1 cellular context compared by ENCODE assay signal in the genomic region with DNA sequence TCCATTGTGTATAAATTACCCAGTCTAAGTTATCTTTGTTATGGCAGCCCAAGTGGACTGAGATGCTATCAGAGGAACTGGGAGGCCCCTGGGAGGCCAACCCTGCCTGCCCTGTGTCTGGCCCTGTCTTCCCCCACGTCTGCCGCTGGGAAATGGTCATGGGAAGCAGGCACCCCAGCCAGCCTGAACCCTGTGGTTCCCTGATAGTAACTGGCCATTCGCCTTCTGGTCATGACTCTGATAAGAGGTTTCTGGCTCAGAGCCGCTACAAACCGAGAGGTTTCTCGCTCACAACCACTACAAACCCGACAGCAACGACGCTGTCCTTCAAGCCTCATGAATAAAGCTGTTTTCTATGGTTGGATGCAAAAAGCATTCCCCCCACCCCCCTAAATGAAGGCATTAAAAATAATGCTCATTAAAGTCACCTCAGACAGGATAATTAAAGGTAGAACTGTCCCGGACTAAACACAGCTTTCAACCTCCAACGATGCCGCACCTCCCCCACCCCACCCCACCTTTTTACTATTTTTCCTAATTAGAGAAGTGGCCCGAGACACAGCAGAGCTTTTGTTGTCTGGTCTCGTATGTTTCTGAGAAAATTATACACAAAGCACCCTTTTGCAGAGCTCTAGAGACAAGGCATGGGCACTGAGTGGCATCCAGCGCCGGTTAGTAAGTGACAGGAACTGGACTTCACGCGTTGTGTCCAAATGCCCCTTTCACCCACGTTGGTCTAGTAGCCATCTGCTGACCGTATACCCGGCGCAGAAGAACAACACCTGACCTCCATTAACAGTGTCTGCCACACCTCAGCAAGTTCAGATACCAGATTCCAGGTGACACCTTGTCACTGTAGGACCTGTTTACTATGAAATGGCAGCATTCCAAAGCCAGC.
TF ChIP-seq lines count a peak whose summit lies in the region.

No MANE protein-coding gene starts in this region.

TF ChIP-seq in K562, 482 proteins besides CTCF, POLR2A, EP300 and RAD21 (continued from another document and continues in another):
- TF ChIP-seq, protein P1, sequence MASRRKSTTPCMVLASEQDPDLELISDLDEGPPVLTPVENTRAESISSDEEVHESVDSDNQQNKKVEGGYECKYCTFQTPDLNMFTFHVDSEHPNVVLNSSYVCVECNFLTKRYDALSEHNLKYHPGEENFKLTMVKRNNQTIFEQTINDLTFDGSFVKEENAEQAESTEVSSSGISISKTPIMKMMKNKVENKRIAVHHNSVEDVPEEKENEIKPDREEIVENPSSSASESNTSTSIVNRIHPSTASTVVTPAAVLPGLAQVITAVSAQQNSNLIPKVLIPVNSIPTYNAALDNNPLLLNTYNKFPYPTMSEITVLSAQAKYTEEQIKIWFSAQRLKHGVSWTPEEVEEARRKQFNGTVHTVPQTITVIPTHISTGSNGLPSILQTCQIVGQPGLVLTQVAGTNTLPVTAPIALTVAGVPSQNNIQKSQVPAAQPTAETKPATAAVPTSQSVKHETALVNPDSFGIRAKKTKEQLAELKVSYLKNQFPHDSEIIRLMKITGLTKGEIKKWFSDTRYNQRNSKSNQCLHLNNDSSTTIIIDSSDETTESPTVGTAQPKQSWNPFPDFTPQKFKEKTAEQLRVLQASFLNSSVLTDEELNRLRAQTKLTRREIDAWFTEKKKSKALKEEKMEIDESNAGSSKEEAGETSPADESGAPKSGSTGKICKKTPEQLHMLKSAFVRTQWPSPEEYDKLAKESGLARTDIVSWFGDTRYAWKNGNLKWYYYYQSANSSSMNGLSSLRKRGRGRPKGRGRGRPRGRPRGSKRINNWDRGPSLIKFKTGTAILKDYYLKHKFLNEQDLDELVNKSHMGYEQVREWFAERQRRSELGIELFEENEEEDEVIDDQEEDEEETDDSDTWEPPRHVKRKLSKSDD (conservative IDR thresholded peaks at IDR 0.05; ENCODE audit: low read length), result no peak
- TF ChIP-seq KDM2B (CRISPR knock-in tag; IDR thresholded peaks at IDR 0.05), result no peak
- TF ChIP-seq, protein P2, sequence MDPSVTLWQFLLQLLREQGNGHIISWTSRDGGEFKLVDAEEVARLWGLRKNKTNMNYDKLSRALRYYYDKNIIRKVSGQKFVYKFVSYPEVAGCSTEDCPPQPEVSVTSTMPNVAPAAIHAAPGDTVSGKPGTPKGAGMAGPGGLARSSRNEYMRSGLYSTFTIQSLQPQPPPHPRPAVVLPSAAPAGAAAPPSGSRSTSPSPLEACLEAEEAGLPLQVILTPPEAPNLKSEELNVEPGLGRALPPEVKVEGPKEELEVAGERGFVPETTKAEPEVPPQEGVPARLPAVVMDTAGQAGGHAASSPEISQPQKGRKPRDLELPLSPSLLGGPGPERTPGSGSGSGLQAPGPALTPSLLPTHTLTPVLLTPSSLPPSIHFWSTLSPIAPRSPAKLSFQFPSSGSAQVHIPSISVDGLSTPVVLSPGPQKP (CRISPR knock-in tag; IDR thresholded peaks at IDR 0.05), result no peak
- peak; percentile 98 for TF ChIP-seq KLF16 (IDR thresholded peaks at IDR 0.05)
- peak; percentile 80; the same call in 1 of the 2 replicates for TF ChIP-seq ESRRA (IDR thresholded peaks at IDR 0.05; ENCODE audit: borderline replicate concordance, low read depth)
- peak; percentile 97 for TF ChIP-seq CC2D1A (IDR thresholded peaks at IDR 0.05)
- TF ChIP-seq NFE2 (IDR thresholded peaks at IDR 0.05; ENCODE audit: low read depth), result peak; percentile 48; the same call in 1 of the 2 replicates
- peak; percentile 86 to 94 for TF ChIP-seq ARNT (IDR thresholded peaks at IDR 0.05)
- TF ChIP-seq SRF (CRISPR knock-in tag; IDR thresholded peaks at IDR 0.05), result no peak
- no peak for TF ChIP-seq PRPF4 (IDR thresholded peaks at IDR 0.05; ENCODE audit: insufficient read depth, low read depth, low read length, poor library complexity, severe bottlenecking)
- TF ChIP-seq MED1 (CRISPR knock-in tag; IDR thresholded peaks at IDR 0.05; ENCODE audit: borderline replicate concordance), result no peak
- peak; percentile 84 for TF ChIP-seq TOE1 (IDR thresholded peaks at IDR 0.05; ENCODE audit: borderline replicate concordance)
- TF ChIP-seq TOE1 (CRISPR knock-in tag; IDR thresholded peaks at IDR 0.05; ENCODE audit: borderline replicate concordance, low read depth), result no peak
- TF ChIP-seq, protein P3, sequence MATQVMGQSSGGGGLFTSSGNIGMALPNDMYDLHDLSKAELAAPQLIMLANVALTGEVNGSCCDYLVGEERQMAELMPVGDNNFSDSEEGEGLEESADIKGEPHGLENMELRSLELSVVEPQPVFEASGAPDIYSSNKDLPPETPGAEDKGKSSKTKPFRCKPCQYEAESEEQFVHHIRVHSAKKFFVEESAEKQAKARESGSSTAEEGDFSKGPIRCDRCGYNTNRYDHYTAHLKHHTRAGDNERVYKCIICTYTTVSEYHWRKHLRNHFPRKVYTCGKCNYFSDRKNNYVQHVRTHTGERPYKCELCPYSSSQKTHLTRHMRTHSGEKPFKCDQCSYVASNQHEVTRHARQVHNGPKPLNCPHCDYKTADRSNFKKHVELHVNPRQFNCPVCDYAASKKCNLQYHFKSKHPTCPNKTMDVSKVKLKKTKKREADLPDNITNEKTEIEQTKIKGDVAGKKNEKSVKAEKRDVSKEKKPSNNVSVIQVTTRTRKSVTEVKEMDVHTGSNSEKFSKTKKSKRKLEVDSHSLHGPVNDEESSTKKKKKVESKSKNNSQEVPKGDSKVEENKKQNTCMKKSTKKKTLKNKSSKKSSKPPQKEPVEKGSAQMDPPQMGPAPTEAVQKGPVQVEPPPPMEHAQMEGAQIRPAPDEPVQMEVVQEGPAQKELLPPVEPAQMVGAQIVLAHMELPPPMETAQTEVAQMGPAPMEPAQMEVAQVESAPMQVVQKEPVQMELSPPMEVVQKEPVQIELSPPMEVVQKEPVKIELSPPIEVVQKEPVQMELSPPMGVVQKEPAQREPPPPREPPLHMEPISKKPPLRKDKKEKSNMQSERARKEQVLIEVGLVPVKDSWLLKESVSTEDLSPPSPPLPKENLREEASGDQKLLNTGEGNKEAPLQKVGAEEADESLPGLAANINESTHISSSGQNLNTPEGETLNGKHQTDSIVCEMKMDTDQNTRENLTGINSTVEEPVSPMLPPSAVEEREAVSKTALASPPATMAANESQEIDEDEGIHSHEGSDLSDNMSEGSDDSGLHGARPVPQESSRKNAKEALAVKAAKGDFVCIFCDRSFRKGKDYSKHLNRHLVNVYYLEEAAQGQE (CRISPR knock-in tag; IDR thresholded peaks at IDR 0.05; ENCODE audit: low read depth), result no peak
- TF ChIP-seq, protein P4, sequence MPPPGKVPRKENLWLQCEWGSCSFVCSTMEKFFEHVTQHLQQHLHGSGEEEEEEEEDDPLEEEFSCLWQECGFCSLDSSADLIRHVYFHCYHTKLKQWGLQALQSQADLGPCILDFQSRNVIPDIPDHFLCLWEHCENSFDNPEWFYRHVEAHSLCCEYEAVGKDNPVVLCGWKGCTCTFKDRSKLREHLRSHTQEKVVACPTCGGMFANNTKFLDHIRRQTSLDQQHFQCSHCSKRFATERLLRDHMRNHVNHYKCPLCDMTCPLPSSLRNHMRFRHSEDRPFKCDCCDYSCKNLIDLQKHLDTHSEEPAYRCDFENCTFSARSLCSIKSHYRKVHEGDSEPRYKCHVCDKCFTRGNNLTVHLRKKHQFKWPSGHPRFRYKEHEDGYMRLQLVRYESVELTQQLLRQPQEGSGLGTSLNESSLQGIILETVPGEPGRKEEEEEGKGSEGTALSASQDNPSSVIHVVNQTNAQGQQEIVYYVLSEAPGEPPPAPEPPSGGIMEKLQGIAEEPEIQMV (tag; conservative IDR thresholded peaks at IDR 0.05; ENCODE audit: low read depth), result no peak
- no peak for TF ChIP-seq ZNF23 (CRISPR knock-in tag; IDR thresholded peaks at IDR 0.05)
- TF ChIP-seq, protein P5, sequence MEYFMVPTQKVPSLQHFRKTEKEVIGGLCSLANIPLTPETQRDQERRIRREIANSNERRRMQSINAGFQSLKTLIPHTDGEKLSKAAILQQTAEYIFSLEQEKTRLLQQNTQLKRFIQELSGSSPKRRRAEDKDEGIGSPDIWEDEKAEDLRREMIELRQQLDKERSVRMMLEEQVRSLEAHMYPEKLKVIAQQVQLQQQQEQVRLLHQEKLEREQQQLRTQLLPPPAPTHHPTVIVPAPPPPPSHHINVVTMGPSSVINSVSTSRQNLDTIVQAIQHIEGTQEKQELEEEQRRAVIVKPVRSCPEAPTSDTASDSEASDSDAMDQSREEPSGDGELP (CRISPR knock-in tag; IDR thresholded peaks at IDR 0.05; ENCODE audit: borderline replicate concordance), result peak; percentile 81; the same call in 1 of the 2 replicates
- no peak for TF ChIP-seq TFAM (CRISPR knock-in tag; conservative IDR thresholded peaks at IDR 0.05)
- TF ChIP-seq CBX8 (IDR thresholded peaks at IDR 0.05; ENCODE audit: borderline replicate concordance, extremely low read depth, low read depth, low read length, poor library complexity, severe bottlenecking), result no peak
- no peak for TF ChIP-seq SAFB (IDR thresholded peaks at IDR 0.05; ENCODE audit: borderline replicate concordance, low read depth, low read length)
- TF ChIP-seq NFATC3 (IDR thresholded peaks at IDR 0.05), result peak; percentile 68; the same call in 1 of the 2 replicates
- no peak for TF ChIP-seq ZNF445 (CRISPR knock-in tag; IDR thresholded peaks at IDR 0.05; ENCODE audit: low read depth)
- TF ChIP-seq NR1H2 (CRISPR knock-in tag; IDR thresholded peaks at IDR 0.05), result no peak
- TF ChIP-seq BHLHE40 (IDR thresholded peaks at IDR 0.05; ENCODE audit: low read length), result peak; percentile 74
- TF ChIP-seq, protein P6, sequence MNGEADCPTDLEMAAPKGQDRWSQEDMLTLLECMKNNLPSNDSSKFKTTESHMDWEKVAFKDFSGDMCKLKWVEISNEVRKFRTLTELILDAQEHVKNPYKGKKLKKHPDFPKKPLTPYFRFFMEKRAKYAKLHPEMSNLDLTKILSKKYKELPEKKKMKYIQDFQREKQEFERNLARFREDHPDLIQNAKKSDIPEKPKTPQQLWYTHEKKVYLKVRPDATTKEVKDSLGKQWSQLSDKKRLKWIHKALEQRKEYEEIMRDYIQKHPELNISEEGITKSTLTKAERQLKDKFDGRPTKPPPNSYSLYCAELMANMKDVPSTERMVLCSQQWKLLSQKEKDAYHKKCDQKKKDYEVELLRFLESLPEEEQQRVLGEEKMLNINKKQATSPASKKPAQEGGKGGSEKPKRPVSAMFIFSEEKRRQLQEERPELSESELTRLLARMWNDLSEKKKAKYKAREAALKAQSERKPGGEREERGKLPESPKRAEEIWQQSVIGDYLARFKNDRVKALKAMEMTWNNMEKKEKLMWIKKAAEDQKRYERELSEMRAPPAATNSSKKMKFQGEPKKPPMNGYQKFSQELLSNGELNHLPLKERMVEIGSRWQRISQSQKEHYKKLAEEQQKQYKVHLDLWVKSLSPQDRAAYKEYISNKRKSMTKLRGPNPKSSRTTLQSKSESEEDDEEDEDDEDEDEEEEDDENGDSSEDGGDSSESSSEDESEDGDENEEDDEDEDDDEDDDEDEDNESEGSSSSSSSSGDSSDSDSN (IDR thresholded peaks at IDR 0.05; ENCODE audit: borderline replicate concordance in 1 of 2, low read depth in 2 of 2, low read length in 2 of 2), result 0 out of 4 replicates have a peak, but pooled peaks of 1 of the 2 experiments have one; percentile 56
- no peak for TF ChIP-seq MXI1 (IDR thresholded peaks at IDR 0.05; ENCODE audit: low read depth, low read length)
- no peak for TF ChIP-seq ZNF165 (CRISPR knock-in tag; IDR thresholded peaks at IDR 0.05; ENCODE audit: borderline replicate concordance)
- TF ChIP-seq ZNF197 (CRISPR knock-in tag; IDR thresholded peaks at IDR 0.05; ENCODE audit: low read depth), result peak; percentile 84; the same call in 1 of the 2 replicates
- no peak for TF ChIP-seq C11orf30 (IDR thresholded peaks at IDR 0.05; ENCODE audit: low read depth)
- no peak for TF ChIP-seq PTRF (tag; IDR thresholded peaks at IDR 0.05)
- TF ChIP-seq PHB (CRISPR knock-in tag; IDR thresholded peaks at IDR 0.05), result no peak
- no peak for TF ChIP-seq RFX5 (IDR thresholded peaks at IDR 0.05; ENCODE audit: low read depth, low read length)
- TF ChIP-seq MTA3 (IDR thresholded peaks at IDR 0.05; ENCODE audit: borderline replicate concordance), result peak; percentile 81; the same call in 1 of the 2 replicates
- no peak for TF ChIP-seq SRSF7 (optimal IDR thresholded peaks at IDR 0.05; ENCODE audit: low read depth, low read length)
- TF ChIP-seq, protein P7, sequence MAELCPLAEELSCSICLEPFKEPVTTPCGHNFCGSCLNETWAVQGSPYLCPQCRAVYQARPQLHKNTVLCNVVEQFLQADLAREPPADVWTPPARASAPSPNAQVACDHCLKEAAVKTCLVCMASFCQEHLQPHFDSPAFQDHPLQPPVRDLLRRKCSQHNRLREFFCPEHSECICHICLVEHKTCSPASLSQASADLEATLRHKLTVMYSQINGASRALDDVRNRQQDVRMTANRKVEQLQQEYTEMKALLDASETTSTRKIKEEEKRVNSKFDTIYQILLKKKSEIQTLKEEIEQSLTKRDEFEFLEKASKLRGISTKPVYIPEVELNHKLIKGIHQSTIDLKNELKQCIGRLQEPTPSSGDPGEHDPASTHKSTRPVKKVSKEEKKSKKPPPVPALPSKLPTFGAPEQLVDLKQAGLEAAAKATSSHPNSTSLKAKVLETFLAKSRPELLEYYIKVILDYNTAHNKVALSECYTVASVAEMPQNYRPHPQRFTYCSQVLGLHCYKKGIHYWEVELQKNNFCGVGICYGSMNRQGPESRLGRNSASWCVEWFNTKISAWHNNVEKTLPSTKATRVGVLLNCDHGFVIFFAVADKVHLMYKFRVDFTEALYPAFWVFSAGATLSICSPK (IDR thresholded peaks at IDR 0.05; ENCODE audit: borderline replicate concordance), result no peak
- no peak for TF ChIP-seq ZNF586 (CRISPR knock-in tag; conservative IDR thresholded peaks at IDR 0.05)
- peak; percentile 80; the same call in 1 of the 2 replicates for TF ChIP-seq MEF2D (tag; conservative IDR thresholded peaks at IDR 0.05; ENCODE audit: low read depth)
- TF ChIP-seq, protein P8, sequence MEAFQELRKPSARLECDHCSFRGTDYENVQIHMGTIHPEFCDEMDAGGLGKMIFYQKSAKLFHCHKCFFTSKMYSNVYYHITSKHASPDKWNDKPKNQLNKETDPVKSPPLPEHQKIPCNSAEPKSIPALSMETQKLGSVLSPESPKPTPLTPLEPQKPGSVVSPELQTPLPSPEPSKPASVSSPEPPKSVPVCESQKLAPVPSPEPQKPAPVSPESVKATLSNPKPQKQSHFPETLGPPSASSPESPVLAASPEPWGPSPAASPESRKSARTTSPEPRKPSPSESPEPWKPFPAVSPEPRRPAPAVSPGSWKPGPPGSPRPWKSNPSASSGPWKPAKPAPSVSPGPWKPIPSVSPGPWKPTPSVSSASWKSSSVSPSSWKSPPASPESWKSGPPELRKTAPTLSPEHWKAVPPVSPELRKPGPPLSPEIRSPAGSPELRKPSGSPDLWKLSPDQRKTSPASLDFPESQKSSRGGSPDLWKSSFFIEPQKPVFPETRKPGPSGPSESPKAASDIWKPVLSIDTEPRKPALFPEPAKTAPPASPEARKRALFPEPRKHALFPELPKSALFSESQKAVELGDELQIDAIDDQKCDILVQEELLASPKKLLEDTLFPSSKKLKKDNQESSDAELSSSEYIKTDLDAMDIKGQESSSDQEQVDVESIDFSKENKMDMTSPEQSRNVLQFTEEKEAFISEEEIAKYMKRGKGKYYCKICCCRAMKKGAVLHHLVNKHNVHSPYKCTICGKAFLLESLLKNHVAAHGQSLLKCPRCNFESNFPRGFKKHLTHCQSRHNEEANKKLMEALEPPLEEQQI (IDR thresholded peaks at IDR 0.05), result peak; percentile 77; the same call in 1 of the 2 replicates
- no peak for TF ChIP-seq ZKSCAN8 (CRISPR knock-in tag; IDR thresholded peaks at IDR 0.05)
- no peak for TF ChIP-seq BDP1 (IDR thresholded peaks at IDR 0.05; ENCODE audit: insufficient read depth, insufficient read length)
- no peak for TF ChIP-seq SAP30 (IDR thresholded peaks at IDR 0.05; ENCODE audit: borderline replicate concordance, insufficient read depth, low read depth, low read length, poor library complexity, severe bottlenecking)
- TF ChIP-seq NFRKB (IDR thresholded peaks at IDR 0.05; ENCODE audit: low read depth), result no peak; the same call in 1 of the 2 replicates
- no peak for TF ChIP-seq ZNF124 (CRISPR knock-in tag; IDR thresholded peaks at IDR 0.05)
- no peak for TF ChIP-seq ZNF175 (CRISPR knock-in tag; IDR thresholded peaks at IDR 0.05; ENCODE audit: low read depth)
- no peak for TF ChIP-seq FOXA1 (IDR thresholded peaks at IDR 0.05; ENCODE audit: borderline replicate concordance)
